9 cellular contexts compared by ENCODE assay signal in the genomic region with DNA sequence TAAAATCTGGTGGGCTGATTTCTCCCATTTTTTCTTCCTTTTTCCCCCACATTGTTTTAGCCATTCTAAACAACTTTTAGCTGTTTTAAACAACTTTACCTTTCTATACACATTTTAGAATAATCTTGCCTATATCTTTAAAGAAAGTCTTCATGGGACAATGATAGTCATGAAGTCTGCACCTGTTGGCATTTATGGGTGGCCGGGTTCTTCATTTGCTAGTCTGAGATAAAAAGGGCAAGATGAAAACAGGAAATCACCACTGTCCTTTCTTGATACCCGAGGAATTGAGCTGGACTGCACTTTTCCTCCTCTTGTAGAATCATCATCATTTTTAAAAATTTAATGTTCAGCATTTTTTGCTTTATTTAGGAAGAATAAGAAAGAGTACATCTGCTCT.
"Had no signal": no experiment of that assay in that cellular context is flagged by ENCODE, and none has a peak within 500 bp of the region (broad histone marks: within the 10 kb centered on the region; RNA-seq: fewer than 3 reads in every experiment).

No MANE protein-coding gene starts in this region.

- H3K36me3 ChIP-seq: HAP-1 had no signal

- H3K9me3 ChIP-seq: HAP-1 had no signal

- H3K27ac Mint-ChIP-seq: HFFc6 had no signal

- H3K4me3 Mint-ChIP-seq: HFFc6 had no signal

- H3K9me3 Mint-ChIP-seq: HFFc6 had no signal

- H3K4me3 ChIP-seq: GM23248, HAP-1, K562 had no signal

- DNase-seq: GM23248, GOT3, H7, HFFc6, IMR-90 had no signal

- H3K4me1 ChIP-seq: HAP-1 had no signal

- ATAC-seq: HCT116, K562 had no signal

- FAIRE-seq: HTR-8/SVneo, K562 had no signal

- H3K27ac ChIP-seq: GM23248 had no signal
